Comparison of ENCODE assay signal across 23 cellular contexts in genomic region chr11:115698243-115698642, GRCh38.
"Had no signal": no experiment of that assay in that cellular context is flagged by ENCODE, and none has a peak within 500 bp of the region (broad histone marks: within the 10 kb centered on the region; RNA-seq: fewer than 3 reads in every experiment).

No MANE protein-coding gene starts in this region.

- H3K9me3 ChIP-seq: lower lobe of right lung, pancreas, prostate gland, spleen, suprapubic skin, tibial nerve, uterus had no signal

- H3K27me3 ChIP-seq: hepatocyte, pancreas, spleen, suprapubic skin, tibial nerve, uterus had no signal

- H3K36me3 ChIP-seq: lower lobe of right lung, pancreas, prostate gland, spleen, suprapubic skin, tibial nerve, uterus had no signal

- H2AFZ ChIP-seq: hepatocyte had no signal

- H3K27ac ChIP-seq: hepatocyte, lower lobe of right lung, pancreas, prostate gland, spleen, suprapubic skin, uterus had no signal

- FAIRE-seq: pancreas, small intestine had no signal

- H3K4me2 ChIP-seq: hepatocyte had no signal

- DNase-seq: islet precursor cell; left ventricle myocardium superior; lower lobe of right lung; mammary epithelial cell; mesenchymal stem cell; natural killer cell; nephron progenitor cell; pancreas; posterior cingulate gyrus; retina; right cardiac atrium; small intestine; spleen; stimulated activated CD4-positive, alpha-beta T cell treated with anti-CD3 and anti-CD28 coated beads, Interleukin-4, amount 100 ng/mL, for 24 hours; stimulated activated naive CD4-positive, alpha-beta T cell; uterus had no signal

- H3K4me3 ChIP-seq: hepatocyte, lower lobe of right lung, pancreas, prostate gland, spleen, suprapubic skin, tibial nerve, uterus had no signal

- ATAC-seq: left lobe of liver; left ventricle myocardium superior; lower lobe of right lung; natural killer cell; pancreas; right cardiac atrium; sciatic nerve; stimulated activated effector memory CD8-positive, alpha-beta T cell treated with anti-CD3 and anti-CD28 coated beads, Interleukin-12 subunit alpha, Interleukin-12 subunit beta, amount 100 ng/mL, for 72 hours had no signal

- H3K4me1 ChIP-seq: lower lobe of right lung, pancreas, uterus had no signal

- H3K79me2 ChIP-seq: hepatocyte had no signal
